Comparison of ENCODE assay signal across 14 cellular contexts in the genomic region with DNA sequence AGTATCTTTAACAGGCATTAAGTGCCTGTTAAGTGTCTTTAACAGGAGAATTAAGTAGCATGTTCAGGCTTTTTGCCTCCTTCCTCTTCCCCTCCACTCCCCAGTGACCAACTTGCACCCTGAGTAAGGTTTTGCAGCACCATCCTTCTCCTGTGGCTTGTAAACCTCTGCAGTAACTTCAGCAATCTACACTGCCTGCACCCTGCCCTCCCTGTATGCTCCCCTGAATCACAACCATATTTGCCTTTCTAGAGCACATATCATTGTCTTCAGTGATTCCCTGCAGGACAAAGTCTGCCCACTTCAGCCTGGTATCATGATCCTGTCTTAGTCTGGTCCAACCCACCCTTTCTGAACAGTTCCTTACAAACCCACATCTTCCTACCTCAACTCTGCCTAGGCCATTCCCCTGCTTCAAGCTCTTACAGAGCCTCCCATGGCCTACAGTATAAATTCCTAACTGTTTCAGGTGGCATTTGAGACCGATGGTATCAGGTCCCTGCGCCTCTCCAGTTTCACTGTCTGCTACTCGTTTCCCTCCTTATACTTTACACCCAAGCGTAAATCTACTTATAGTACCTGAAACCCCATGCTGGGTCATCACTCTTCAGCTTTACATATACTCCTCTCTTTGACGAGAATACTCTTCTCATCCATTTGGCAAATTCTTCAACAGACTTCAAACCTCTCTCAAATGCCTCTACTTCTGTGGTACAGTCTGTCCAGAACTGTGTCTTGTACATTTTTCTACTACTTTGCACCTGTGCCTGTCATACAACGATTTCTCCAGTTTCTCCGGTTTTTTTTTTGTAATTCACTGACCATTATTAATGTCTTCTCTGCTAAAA.
DNase-seq lines count a peak whose midpoint lies in the region; ATAC-seq and TF ChIP-seq lines count a peak whose summit lies in the region.
"Had no signal": no experiment of that assay in that cellular context is flagged by ENCODE, and none has a peak within 500 bp of the region (broad histone marks: within the 10 kb centered on the region; RNA-seq: fewer than 3 reads in every experiment).

No MANE protein-coding gene starts in this region.

- peaks cover 5% of the 10 kb centered on the region; the same call in 1 of the 2 replicates for H4K20me1 ChIP-seq in Karpas-422 (ENCODE audit: insufficient read depth, low read depth, low read length)

- no peaks in the 10 kb centered on the region for H3K27me3 Mint-ChIP-seq in MCF 10A (ENCODE audit: insufficient read depth, unreplicated experiment)
- no peaks in the 10 kb centered on the region for H3K27me3 Mint-ChIP-seq in stimulated activated naive B cell treated with anti-CD40 and anti-IgM and Interleukin-4, amounts not matched to agents 10 μg/mL and 1 μg/mL and 100 μg/mL, for 72 hours
- no peaks in the 10 kb centered on the region for H3K27me3 Mint-ChIP-seq in activated T-helper 2 cell treated with anti-CD3 and anti-CD28 coated beads, Interferon-gamma antibody, Interleukin-2, Interleukin-4, amounts not matched to agents 10 μg/mL and 5 μg/mL and 100 μg/mL, durations not matched to agents 14 hours and 24 hours and 36 hours (ENCODE audit: low read depth)
- H3K27me3 Mint-ChIP-seq: progenitor cell of endocrine pancreas had no signal

- H3K79me2 ChIP-seq in Karpas-422 (ENCODE audit: low read length) = no peaks in the 10 kb centered on the region

- peak; percentile 61 for ATAC-seq in mucosa of descending colon
- ATAC-seq in stimulated activated naive B cell treated with anti-CD40 and anti-IgM and Interleukin-4, amounts not matched to agents 10 μg/mL and 1 μg/mL and 100 μg/mL, for 72 hours (replicated peaks) = no peak
- ATAC-seq in GM18520 (IDR thresholded peaks at IDR 0.05; ENCODE audit: unreplicated experiment) = no peak
- ATAC-seq: activated CD4-positive, CD25-positive, alpha-beta regulatory T cell treated with anti-CD3 and anti-CD28 coated beads, Interleukin-2, amount 50 U/mL, for 24 hours had no signal

- no peaks in the 10 kb centered on the region for H3K9me2 ChIP-seq in Karpas-422 (replicated peaks; ENCODE audit: insufficient read depth, low read length)

- no peak overlapping the region for H3K4me2 ChIP-seq in Karpas-422 (ENCODE audit: low read depth, low read length, poor library complexity, severe bottlenecking)
- H3K4me2 ChIP-seq: KMS-11 had no signal

- H3K4me1 ChIP-seq in Karpas-422 (ENCODE audit: low read length) (no peaks in the 10 kb centered on the region), mucosa of descending colon (ENCODE audit: low read depth) (peaks cover 20% of the 10 kb centered on the region)

- DNase-seq in Karpas-422 = peak; percentile 24
- no peak for DNase-seq in MCF 10A (ENCODE audit: unreplicated experiment)
- DNase-seq in mucosa of descending colon = no peak
- DNase-seq in stimulated activated naive B cell treated with anti-CD40 and anti-IgM and Interleukin-4, amounts not matched to agents 10 μg/mL and 1 μg/mL and 100 μg/mL, for 72 hours = no peak
- DNase-seq in activated T-helper 2 cell treated with anti-CD3 and anti-CD28 coated beads, Interferon-gamma antibody, Interleukin-2, Interleukin-4, amounts not matched to agents 10 μg/mL and 5 μg/mL and 100 μg/mL, durations not matched to agents 14 hours and 24 hours and 36 hours (ENCODE audit: low spot score) = no peak
- DNase-seq in NCI-H748 treated with DMSO at 0.1 percent for 48 hours (lab: John Stamatoyannopoulos, UW) = no peak
- no peak for DNase-seq in midbrain (lab: John Stamatoyannopoulos, UW)
- DNase-seq: activated gamma-delta T cell treated with Interleukin-2 at 50 U/mL for 16 hours, SIG-M5 had no signal

- peak overlapping the region; percentile 26 for H3K4me3 Mint-ChIP-seq in MCF 10A (ENCODE audit: unreplicated experiment)
- peak overlapping the region; percentile 68 to 72 for H3K4me3 Mint-ChIP-seq in stimulated activated naive B cell treated with anti-CD40 and anti-IgM and Interleukin-4, amounts not matched to agents 10 μg/mL and 1 μg/mL and 100 μg/mL, for 72 hours
- no peak overlapping the region for H3K4me3 Mint-ChIP-seq in activated T-helper 2 cell treated with anti-CD3 and anti-CD28 coated beads, Interferon-gamma antibody, Interleukin-2, Interleukin-4, amounts not matched to agents 10 μg/mL and 5 μg/mL and 100 μg/mL, durations not matched to agents 14 hours and 24 hours and 36 hours (ENCODE audit: low read depth)

- no peaks in the 10 kb centered on the region for H3K27me3 ChIP-seq in Karpas-422 (ENCODE audit: low read length)

- BruUV-seq in MCF 10A (replicated peaks; lab: Mats Ljungman, UMichigan) = no TSS peak

- H2AFZ ChIP-seq in Karpas-422 (ENCODE audit: low read length) = no peak overlapping the region

- no peaks in the 10 kb centered on the region for H3K36me3 Mint-ChIP-seq in MCF 10A (ENCODE audit: insufficient read depth, unreplicated experiment)
- H3K36me3 Mint-ChIP-seq in stimulated activated naive B cell treated with anti-CD40 and anti-IgM and Interleukin-4, amounts not matched to agents 10 μg/mL and 1 μg/mL and 100 μg/mL, for 72 hours = peaks cover 9 to 23% of the 10 kb centered on the region in 2 donors
- no peaks in the 10 kb centered on the region for H3K36me3 Mint-ChIP-seq in activated T-helper 2 cell treated with anti-CD3 and anti-CD28 coated beads, Interferon-gamma antibody, Interleukin-2, Interleukin-4, amounts not matched to agents 10 μg/mL and 5 μg/mL and 100 μg/mL, durations not matched to agents 14 hours and 24 hours and 36 hours (ENCODE audit: low read depth)

- H3K9ac ChIP-seq in Karpas-422 (ENCODE audit: low read length) = no peak overlapping the region
- H3K9ac ChIP-seq: KMS-11 had no signal

- POLR2A ChIA-PET in MCF 10A (lab: Yijun Ruan, JAX) = interaction anchor here (0.6 to 8.1 kb wide), 14 partner anchors 14 to 114 kb away, joined by 3 to 102 read pairs (median 4); partner anchors contain the start of gene LPIN3

- H3K9me3 Mint-ChIP-seq in MCF 10A (ENCODE audit: unreplicated experiment) = no peaks in the 10 kb centered on the region
- H3K9me3 Mint-ChIP-seq in stimulated activated naive B cell treated with anti-CD40 and anti-IgM and Interleukin-4, amounts not matched to agents 10 μg/mL and 1 μg/mL and 100 μg/mL, for 72 hours = no peaks in the 10 kb centered on the region
- no peaks in the 10 kb centered on the region for H3K9me3 Mint-ChIP-seq in activated T-helper 2 cell treated with anti-CD3 and anti-CD28 coated beads, Interferon-gamma antibody, Interleukin-2, Interleukin-4, amounts not matched to agents 10 μg/mL and 5 μg/mL and 100 μg/mL, durations not matched to agents 14 hours and 24 hours and 36 hours

- CTCF ChIA-PET in MCF 10A (lab: Yijun Ruan, JAX) = interaction anchor here (0.6 to 8.9 kb wide), 10 partner anchors 15 to 92 kb away, joined by 3 to 84 read pairs (median 4); partner anchors contain the start of gene LPIN3

- H3K9me3 ChIP-seq in Karpas-422 (ENCODE audit: low read length) (no peaks in the 10 kb centered on the region), mucosa of descending colon (no peaks in the 10 kb centered on the region)

- H3K4me1 Mint-ChIP-seq in MCF 10A (ENCODE audit: insufficient read depth, unreplicated experiment) = peaks cover 43% of the 10 kb centered on the region
- H3K4me1 Mint-ChIP-seq in stimulated activated naive B cell treated with anti-CD40 and anti-IgM and Interleukin-4, amounts not matched to agents 10 μg/mL and 1 μg/mL and 100 μg/mL, for 72 hours = peaks cover 49 to 78% of the 10 kb centered on the region in 2 donors
- H3K4me1 Mint-ChIP-seq in activated T-helper 2 cell treated with anti-CD3 and anti-CD28 coated beads, Interferon-gamma antibody, Interleukin-2, Interleukin-4, amounts not matched to agents 10 μg/mL and 5 μg/mL and 100 μg/mL, durations not matched to agents 14 hours and 24 hours and 36 hours (ENCODE audit: low read depth) = peaks cover 19% of the 10 kb centered on the region

- TF ChIP-seq CTCF in MCF 10A (IDR thresholded peaks at IDR 0.05; ENCODE audit: unreplicated experiment) = no peak
- no peak for TF ChIP-seq CTCF in mucosa of descending colon (IDR thresholded peaks at IDR 0.05)

- H3K36me3 ChIP-seq in Karpas-422 (ENCODE audit: insufficient read depth, low read length) (no peaks in the 10 kb centered on the region), mucosa of descending colon (ENCODE audit: low read depth) (no peaks in the 10 kb centered on the region)

- no peak overlapping the region for H3K27ac ChIP-seq in Karpas-422 (ENCODE audit: low read length)
- H3K27ac ChIP-seq: C4-2B, KMS-11 had no signal

- H3K27ac Mint-ChIP-seq in MCF 10A (ENCODE audit: low read depth, unreplicated experiment) = peak overlapping the region; percentile 97
- H3K27ac Mint-ChIP-seq in stimulated activated naive B cell treated with anti-CD40 and anti-IgM and Interleukin-4, amounts not matched to agents 10 μg/mL and 1 μg/mL and 100 μg/mL, for 72 hours = peak overlapping the region; percentile 98
- no peak overlapping the region for H3K27ac Mint-ChIP-seq in activated T-helper 2 cell treated with anti-CD3 and anti-CD28 coated beads, Interferon-gamma antibody, Interleukin-2, Interleukin-4, amounts not matched to agents 10 μg/mL and 5 μg/mL and 100 μg/mL, durations not matched to agents 14 hours and 24 hours and 36 hours
- H3K27ac Mint-ChIP-seq: progenitor cell of endocrine pancreas had no signal

- intact Hi-C loops in MCF 10A (cut with micrococcal nuclease) (loop anchor here (5.0 kb wide), 1 partner anchor 70 kb away; the partner anchor contains the start of gene ZHX3), mucosa of descending colon (cut with DNase I, micrococcal nuclease) (loop anchor here in 1 of 2 donors (10.0 kb wide), 1 partner anchor 87 kb away; no protein-coding TSS in a partner anchor)
- intact Hi-C loops in activated T-helper 2 cell treated with anti-CD3 and anti-CD28 coated beads, Interferon-gamma antibody, Interleukin-2, Interleukin-4, amounts not matched to agents 10 μg/mL and 5 μg/mL and 100 μg/mL, durations not matched to agents 14 hours and 24 hours and 36 hours (cut with micrococcal nuclease) = no loop called here

- no peak overlapping the region for H3K4me3 ChIP-seq in Karpas-422 (ENCODE audit: low read length)
- H3K4me3 ChIP-seq in mucosa of descending colon = no peak overlapping the region
